Comparison of ENCODE assay signal across 9 cellular contexts in genomic region chr6:33590531-33591198, GRCh38. TPM values are rescaled to one million over a fixed set of nuclear protein-coding genes. Genes with fewer than 3 reads are reported as not detected.
DNase-seq lines count a peak whose midpoint lies in the region; ATAC-seq and TF ChIP-seq lines count a peak whose summit lies in the region.
"Had no signal": no experiment of that assay in that cellular context is flagged by ENCODE, and none has a peak within 500 bp of the region (broad histone marks: within the 10 kb centered on the region; RNA-seq: fewer than 3 reads in every experiment).

No MANE protein-coding gene starts in this region.

- no peak for TF ChIP-seq POLR2A in esophagus squamous epithelium (IDR thresholded peaks at IDR 0.05)

- H3K4me1 Mint-ChIP-seq in neural crest cell = peaks cover 46% of the 10 kb centered on the region
- peaks cover 38% of the 10 kb centered on the region for H3K4me1 Mint-ChIP-seq in activated T-cell treated with anti-CD3 and anti-CD28 coated beads, Interleukin-2, amount 50 U/mL, for 72 hours (ENCODE audit: low read depth)

- H3K79me2 ChIP-seq in PC-3 (ENCODE audit: low read length) = no peaks in the 10 kb centered on the region

- H3K36me3 Mint-ChIP-seq in neural crest cell (ENCODE audit: low read depth) = no peaks in the 10 kb centered on the region
- no peaks in the 10 kb centered on the region for H3K36me3 Mint-ChIP-seq in activated T-cell treated with anti-CD3 and anti-CD28 coated beads, Interleukin-2, amount 50 U/mL, for 72 hours (ENCODE audit: insufficient read depth in 2 of 2)
- H3K36me3 Mint-ChIP-seq: activated naive CD8-positive, alpha-beta T cell had no signal

- H3K27me3 Mint-ChIP-seq in neural crest cell (ENCODE audit: low read depth) = peaks cover 13% of the 10 kb centered on the region
- H3K27me3 Mint-ChIP-seq in activated T-cell treated with anti-CD3 and anti-CD28 coated beads, Interleukin-2, amount 50 U/mL, for 72 hours (ENCODE audit: low read depth) = no peaks in the 10 kb centered on the region
- H3K27me3 Mint-ChIP-seq: activated naive CD8-positive, alpha-beta T cell had no signal

- peak; percentile 38 for DNase-seq in COLO668 (lab: John Stamatoyannopoulos, UW; ENCODE audit: unreplicated experiment)
- DNase-seq in PC-3 = peak; percentile 38
- no peak for DNase-seq in esophagus squamous epithelium (lab: John Stamatoyannopoulos, UW)
- DNase-seq in neural crest cell (ENCODE audit: low read depth, low spot score) = no peak
- DNase-seq in activated T-cell treated with anti-CD3 and anti-CD28 coated beads, Interleukin-2, amount 50 U/mL, for 72 hours = no peak
- DNase-seq in NK-92 (lab: John Stamatoyannopoulos, UW; ENCODE audit: unreplicated experiment) = no peak
- no peak for DNase-seq in NCI-H510A (lab: John Stamatoyannopoulos, UW)

- H3K4me3 Mint-ChIP-seq in neural crest cell = no peak overlapping the region
- no peak overlapping the region for H3K4me3 Mint-ChIP-seq in activated T-cell treated with anti-CD3 and anti-CD28 coated beads, Interleukin-2, amount 50 U/mL, for 72 hours
- H3K4me3 Mint-ChIP-seq: activated naive CD8-positive, alpha-beta T cell had no signal

- intact Hi-C loops in PC-3 (cut with micrococcal nuclease) = loop anchor here (1.0 to 2.0 kb wide), 4 partner anchors 31 to 110 kb away; partner anchors contain the start of gene ITPR3
- intact Hi-C loops in esophagus squamous epithelium (cut with DNase I) = no loop called here

- CTCF ChIA-PET in PC-3 (lab: Charles Lee) = interaction anchor here (0.9 to 1.4 kb wide), 10 partner anchors 11 to 121 kb away, joined by 3 to 10 read pairs (median 5); partner anchors contain the start of genes BAK1, ITPR3 and UQCC2

- peak overlapping the region; percentile 67 for H3K27ac Mint-ChIP-seq in neural crest cell (ENCODE audit: unreplicated experiment)
- no peak overlapping the region for H3K27ac Mint-ChIP-seq in activated T-cell treated with anti-CD3 and anti-CD28 coated beads, Interleukin-2, amount 50 U/mL, for 72 hours
- H3K27ac Mint-ChIP-seq: activated naive CD8-positive, alpha-beta T cell had no signal

- H3K9me3 ChIP-seq in PC-3 (ENCODE audit: low read length) (no peaks in the 10 kb centered on the region), esophagus squamous epithelium (no peaks in the 10 kb centered on the region)

- ATAC-seq in PC-3 (peak; percentile 41), HG03460 (IDR thresholded peaks at IDR 0.05; ENCODE audit: unreplicated experiment) (no peak)
- ATAC-seq in activated T-cell treated with anti-CD3 and anti-CD28 coated beads, Interleukin-2, amount 50 U/mL, for 72 hours (replicated peaks in 1 of 2) = no peak

- H3K4me3 ChIP-seq in PC-3 (ENCODE audit: low read length) = no peak overlapping the region
- no peak overlapping the region for H3K4me3 ChIP-seq in esophagus squamous epithelium

- POLR2A ChIA-PET in PC-3 (lab: Charles Lee; ENCODE audit: unreplicated experiment) = no interaction called here

- H3K27me3 ChIP-seq in PC-3 (ENCODE audit: low read length) (no peaks in the 10 kb centered on the region), esophagus squamous epithelium (peaks cover 0 to 13% (median 0%) of the 10 kb centered on the region in 4 donors)

- no peaks in the 10 kb centered on the region for H3F3A ChIP-seq in PC-3 (ENCODE audit: low read length, unreplicated experiment)

- peak overlapping the region; percentile 93 for H3K27ac ChIP-seq in PC-3 (ENCODE audit: low read length)
- H3K27ac ChIP-seq in esophagus squamous epithelium = peak overlapping the region; percentile 73 to 88 (median 78)

- H3K9ac ChIP-seq in PC-3 (ENCODE audit: low read length) = peak overlapping the region; percentile 83

- BruUV-seq in PC-3 (replicated peaks; lab: Mats Ljungman, UMichigan) = TSS peak; percentile 52

- no peaks in the 10 kb centered on the region for H4K20me1 ChIP-seq in PC-3 (ENCODE audit: low read length)

- H3K36me3 ChIP-seq in PC-3 (ENCODE audit: low read depth, low read length) = no peaks in the 10 kb centered on the region
- H3K36me3 ChIP-seq in esophagus squamous epithelium = no peaks in the 10 kb centered on the region

- 53 to 58% methylated on average over 7 of the region's 15 CpGs for WGBS in esophagus squamous epithelium, 2 donors

- peak overlapping the region; percentile 67 for H3K4me2 ChIP-seq in PC-3 (ENCODE audit: low read length)

- peaks cover 37% of the 10 kb centered on the region for H3K4me1 ChIP-seq in PC-3 (ENCODE audit: insufficient read depth, low read length)
- H3K4me1 ChIP-seq in esophagus squamous epithelium = peaks cover 22 to 42% (median 26%) of the 10 kb centered on the region in 3 donors

- TF ChIP-seq CTCF in PC-3 (conservative IDR thresholded peaks at IDR 0.05; ENCODE audit: low read depth, low read length) (no peak), esophagus squamous epithelium (IDR thresholded peaks at IDR 0.05) (peak in 3 of 6 experiments; percentile 9 to 32 (median 18)), neural crest cell (conservative IDR thresholded peaks at IDR 0.05) (no peak)

- no peaks in the 10 kb centered on the region for H3K9me2 ChIP-seq in PC-3 (replicated peaks; ENCODE audit: low read length)

- H3K9me3 Mint-ChIP-seq in neural crest cell = no peaks in the 10 kb centered on the region
- H3K9me3 Mint-ChIP-seq in activated T-cell treated with anti-CD3 and anti-CD28 coated beads, Interleukin-2, amount 50 U/mL, for 72 hours = no peaks in the 10 kb centered on the region

- H2AFZ ChIP-seq in PC-3 (ENCODE audit: low read length) = peak overlapping the region; percentile 46

RNA-seq across cellular contexts. Expression of gene BAK1, which starts 10.6 kb away (rescaled TPM):
- total RNA-seq in PC-3 (2014; rRNA removed) (15.1 and 23.7 TPM in 2 replicates), esophagus squamous epithelium (10 to 100 TPM; 14.3 to 26.2 (median 20.0) TPM), neural crest cell (29.9 and 32.9 TPM in 2 replicates)
- 10 to 100 TPM; 54.9 to 55.4 TPM for total RNA-seq in activated T-cell treated with anti-CD3 and anti-CD28 coated beads, Interleukin-2, amount 50 U/mL, for 72 hours

RNA-seq across cellular contexts. Expression of gene ITPR3, which starts 30.5 kb away (rescaled TPM):
- total RNA-seq in PC-3 (2014; rRNA removed) (41.8 and 50.6 TPM in 2 replicates), esophagus squamous epithelium (10 to 100 TPM; 21.8 to 39.2 (median 35.3) TPM), neural crest cell (16.0 TPM in 2 replicates)
- 10 to 100 TPM; 49.9 to 52.5 TPM for total RNA-seq in activated T-cell treated with anti-CD3 and anti-CD28 coated beads, Interleukin-2, amount 50 U/mL, for 72 hours

Comparison
In these comparisons a context has a peak if more than half of its experiments do, and no peak if none do; other contexts are left out.
1. DNase-seq: peak in COLO668 (single experiment) and PC-3 (single experiment); none in esophagus squamous epithelium (single experiment), neural crest cell (single experiment), activated T-cell treated with anti-CD3 and anti-CD28 coated beads, Interleukin-2, amount 50 U/mL, for 72 hours (0 of 2), NK-92 (single experiment) and NCI-H510A (single experiment).